In the genomic region with DNA sequence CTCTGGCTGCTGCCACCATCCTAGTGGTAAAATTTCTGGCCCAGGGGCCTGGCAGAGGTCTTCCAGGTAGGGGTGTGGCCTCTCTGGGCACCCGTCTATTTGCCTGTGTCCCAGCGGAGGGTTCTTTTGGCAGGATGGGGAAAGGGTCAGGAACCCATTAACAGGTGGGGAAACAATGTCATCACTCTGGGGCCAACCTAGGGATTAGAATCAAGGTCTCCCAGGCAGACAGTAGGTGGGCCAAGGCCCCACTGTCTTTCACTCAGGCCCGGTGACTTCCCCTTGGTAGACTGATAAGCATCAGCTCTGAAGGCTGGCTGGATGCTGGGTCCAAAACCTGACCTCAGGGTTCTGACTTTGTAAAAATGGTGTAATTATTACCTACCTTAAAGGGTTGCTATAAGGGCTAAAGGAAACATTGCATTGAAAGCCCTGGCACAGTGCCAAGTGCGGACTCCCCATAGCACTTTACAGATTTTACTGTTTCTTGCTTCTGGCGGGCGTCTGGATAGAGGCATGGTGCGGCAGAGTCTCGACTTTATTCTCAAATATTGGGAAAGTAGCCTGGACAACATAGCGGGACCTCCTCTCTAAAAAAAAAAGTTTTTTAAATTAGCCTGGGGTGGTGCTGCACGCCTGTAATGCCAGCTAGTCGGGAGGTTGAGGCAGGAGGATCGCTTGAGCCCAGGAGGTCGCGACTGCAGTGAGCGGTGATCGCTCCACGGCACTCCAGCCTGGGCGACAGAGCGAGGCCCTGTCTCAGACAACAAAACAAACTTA, we compare ENCODE assay signal across 9 cellular contexts. TPM values are rescaled to one million over a fixed set of nuclear protein-coding genes. Genes with fewer than 3 reads are reported as not detected.
DNase-seq lines count a peak whose midpoint lies in the region; ATAC-seq and TF ChIP-seq lines count a peak whose summit lies in the region.
"Had no signal": no experiment of that assay in that cellular context is flagged by ENCODE, and none has a peak within 500 bp of the region (broad histone marks: within the 10 kb centered on the region; RNA-seq: fewer than 3 reads in every experiment).

No MANE protein-coding gene starts in this region.

- H3K4me3 Mint-ChIP-seq in GM23338 (peak overlapping the region; percentile 77), T-helper 17 cell (peak overlapping the region; percentile 90)

- DNase-seq in GM23338 (ENCODE audit: low spot score), result no peak
- no peak for DNase-seq in T-helper 17 cell
- no peak for DNase-seq in hepatocyte (ENCODE audit: low spot score)
- DNase-seq in posterior vena cava (ENCODE audit: low spot score), result peak; percentile 67
- no peak for DNase-seq in activated effector memory CD4-positive, alpha-beta T cell treated with Interleukin-2 at 50 U/mL for 16 hours
- DNase-seq in transverse colon, result no peak
- no peak for DNase-seq in head of caudate nucleus
- DNase-seq: dorsolateral prefrontal cortex, substantia nigra had no signal

- no peak for TF ChIP-seq POLR2A in transverse colon (IDR thresholded peaks at IDR 0.05)

- H3K36me3 ChIP-seq in GM23338 (ENCODE audit: insufficient read depth) (0 out of 2 replicates have a peak, but pooled peaks cover 4% of the 10 kb centered on the region), hepatocyte (replicated peaks; ENCODE audit: insufficient read depth, low read depth) (no peaks in the 10 kb centered on the region), transverse colon (peaks cover 0 to 10% (median 5%) of the 10 kb centered on the region in 4 donors)

- H3K4me3 ChIP-seq in GM23338 (peak overlapping the region; percentile 69), hepatocyte (no peak overlapping the region), transverse colon (peak overlapping the region in 1 of 4 donors; percentile 50)

- peaks cover 8% of the 10 kb centered on the region; the same call in 1 of the 2 replicates for H4K20me1 ChIP-seq in GM23338 (replicated peaks; ENCODE audit: insufficient read depth)
- no peaks in the 10 kb centered on the region for H4K20me1 ChIP-seq in hepatocyte (ENCODE audit: insufficient read depth, poor library complexity, severe bottlenecking)

- H3K9me3 Mint-ChIP-seq in GM23338, result no peaks in the 10 kb centered on the region

- peaks cover 17% of the 10 kb centered on the region for H3K36me3 Mint-ChIP-seq in GM23338 (ENCODE audit: low read depth)
- peaks cover 8% of the 10 kb centered on the region for H3K36me3 Mint-ChIP-seq in T-helper 17 cell (ENCODE audit: low read depth)

- in situ Hi-C loops in transverse colon (cut with MboI; ENCODE audit: low pct_ligation_motif_present in 1 of 4, low pct_unique_long_range_greater_than_20kb in 1 of 4, low sequenced_read_pairs in 3 of 4), result loop anchor here in 2 of 4 donors (25.0 kb wide), 1 partner anchor 90 kb away; no protein-coding TSS in a partner anchor

- H3K9me3 ChIP-seq in T-helper 17 cell (ENCODE audit: control insufficient read depth, low read length, poor library complexity, severe bottlenecking), result no peaks in the 10 kb centered on the region
- H3K9me3 ChIP-seq in hepatocyte (ENCODE audit: low read depth), result no peaks in the 10 kb centered on the region
- no peaks in the 10 kb centered on the region for H3K9me3 ChIP-seq in transverse colon

- peaks cover 36% of the 10 kb centered on the region for H3F3A ChIP-seq in GM23338 (replicated peaks; ENCODE audit: low read depth)

- peak overlapping the region; percentile 98; the same call in 1 of the 2 replicates for H2AFZ ChIP-seq in GM23338
- no peak overlapping the region for H2AFZ ChIP-seq in hepatocyte

- no peak overlapping the region for H3K27ac ChIP-seq in GM23338 (ENCODE audit: low read depth)
- H3K27ac ChIP-seq in hepatocyte, result no peak overlapping the region
- peak overlapping the region in 1 of 4 donors; percentile 8 for H3K27ac ChIP-seq in transverse colon
- H3K27ac ChIP-seq: dorsolateral prefrontal cortex had no signal

- H3K4me1 ChIP-seq in GM23338 (ENCODE audit: insufficient read depth) (peaks cover 40% of the 10 kb centered on the region), hepatocyte (ENCODE audit: insufficient read depth) (peaks cover 37% of the 10 kb centered on the region), transverse colon (peaks cover 19 to 36% (median 32%) of the 10 kb centered on the region in 4 donors)

- no peaks in the 10 kb centered on the region for H3K79me2 ChIP-seq in GM23338 (replicated peaks; ENCODE audit: insufficient read depth)
- H3K79me2 ChIP-seq in hepatocyte, result peaks cover 4% of the 10 kb centered on the region

- H3K4me1 Mint-ChIP-seq in GM23338 (peaks cover 37% of the 10 kb centered on the region), T-helper 17 cell (peaks cover 20% of the 10 kb centered on the region)

- H3K27me3 Mint-ChIP-seq in GM23338 (ENCODE audit: insufficient read depth, low read depth, poor library complexity) (peaks cover 71% of the 10 kb centered on the region), T-helper 17 cell (peaks cover 42% of the 10 kb centered on the region)

- no peak for TF ChIP-seq EP300 in transverse colon (IDR thresholded peaks at IDR 0.05; ENCODE audit: low read depth)

- H3K9me2 ChIP-seq in GM23338 (ENCODE audit: insufficient read depth) (no peaks in the 10 kb centered on the region), hepatocyte (replicated peaks; ENCODE audit: insufficient read depth) (no peaks in the 10 kb centered on the region)

- no peak overlapping the region for H3K27ac Mint-ChIP-seq in GM23338
- no peak overlapping the region for H3K27ac Mint-ChIP-seq in T-helper 17 cell

- H3K4me2 ChIP-seq in GM23338, result peak overlapping the region; percentile 95
- peak overlapping the region; percentile 98 for H3K4me2 ChIP-seq in hepatocyte

- intact Hi-C loops in posterior vena cava (cut with DNase I), result no loop called here
- intact Hi-C loops in transverse colon (cut with DNase I; ENCODE audit: low total_unique reads), result no loop called here
- intact Hi-C loops in head of caudate nucleus (cut with DNase I), result no loop called here

- WGBS in hepatocyte (ENCODE audit: low lambda C conversion rate, missing lambda C conversion rate), result 71% methylated on average over 19 of the region's 19 CpGs
- WGBS in transverse colon (ENCODE audit: low coverage in 1 of 2), 2 donors, result 40 to 79% methylated on average over 3 to 19 of the region's 19 CpGs

- ATAC-seq in GM23338 (no peak), T-helper 17 cell (no peak)

- H3K27me3 ChIP-seq in GM23338 (ENCODE audit: insufficient read depth), result peaks cover 82% of the 10 kb centered on the region
- H3K27me3 ChIP-seq in hepatocyte, result peaks cover 52% of the 10 kb centered on the region
- H3K27me3 ChIP-seq in transverse colon, result peaks cover 42% of the 10 kb centered on the region

- no peak for TF ChIP-seq CTCF in GM23338 (conservative IDR thresholded peaks at IDR 0.05; ENCODE audit: low read depth in 2 of 2)
- TF ChIP-seq CTCF in hepatocyte (IDR thresholded peaks at IDR 0.05; ENCODE audit: poor library complexity), result no peak
- TF ChIP-seq CTCF in transverse colon (IDR thresholded peaks at IDR 0.05), result no peak

TF ChIP-seq in GM23338, 12 proteins besides CTCF, POLR2A, EP300 and RAD21:
- peak; percentile 53 for TF ChIP-seq EZH2 (IDR thresholded peaks at IDR 0.05; ENCODE audit: low read depth, unreplicated experiment)
- no peak for TF ChIP-seq ZNF331 (CRISPR knock-in tag; IDR thresholded peaks at IDR 0.05; ENCODE audit: low read depth)
TF ChIP-seq in GM23338: peak in this region for 1.

RNA-seq across cellular contexts. Expression of gene LBX2, which starts 2.2 kb away (rescaled TPM):
- total RNA-seq in GM23338 (2014; rRNA removed; shearing (Covaris generic)), result 0.24 TPM in 1 of 2 replicates, not detected in the other
- polyA plus RNA-seq in GM23338 (2016; fragmentation: Nextera tagmentation; extraction: Ambion mirVana), result 0.57 and 0.82 TPM in 2 replicates
- under 1 TPM in 1 of 2 donors, not detected in 1; 0.26 TPM for total RNA-seq in T-helper 17 cell
- 2.5 and 3.4 TPM in 2 replicates for total RNA-seq in hepatocyte
- polyA plus RNA-seq in hepatocyte, result 3.1 and 5.2 TPM in 2 replicates
- total RNA-seq in posterior vena cava, result 1 to 10 TPM in 1 of 2 donors, not detected in 1; 1.5 TPM
- 1 to 10 TPM in 2 of 4 donors, under 1 TPM in 1, not detected in 1; 0.80 to 3.8 (median 1.6) TPM for total RNA-seq in transverse colon

RNA-seq across cellular contexts. Expression of gene PCGF1, which starts 10.3 kb away (rescaled TPM):
- 10.9 and 14.3 TPM in 2 replicates for total RNA-seq in GM23338 (2014; rRNA removed; shearing (Covaris generic))
- 13.1 and 13.4 TPM in 2 replicates for polyA plus RNA-seq in GM23338 (2016; fragmentation: Nextera tagmentation; extraction: Ambion mirVana)
- total RNA-seq in T-helper 17 cell, result 10 to 100 TPM; 28.2 to 31.5 TPM
- 10.4 and 10.6 TPM in 2 replicates for total RNA-seq in hepatocyte
- polyA plus RNA-seq in hepatocyte, result 29.0 and 30.2 TPM in 2 replicates
- 10 to 100 TPM; 21.6 to 23.6 TPM for total RNA-seq in posterior vena cava
- 10 to 100 TPM in 3 of 4 donors, 1 to 10 TPM in 1; 3.7 to 23.9 (median 19.3) TPM for total RNA-seq in transverse colon

RNA-seq across cellular contexts. Expression of gene TTC31, which starts 14.3 kb away (rescaled TPM):
- total RNA-seq in GM23338 (2014; rRNA removed; shearing (Covaris generic)), result 29.2 and 29.6 TPM in 2 replicates
- polyA plus RNA-seq in GM23338 (2016; fragmentation: Nextera tagmentation; extraction: Ambion mirVana) (13.1 and 15.8 TPM in 2 replicates), hepatocyte (21.3 and 23.8 TPM in 2 replicates)
- total RNA-seq in T-helper 17 cell (10 to 100 TPM; 32.3 to 36.6 TPM), hepatocyte (19.9 and 25.1 TPM in 2 replicates), posterior vena cava (10 to 100 TPM; 13.2 to 15.0 TPM), transverse colon (10 to 100 TPM; 16.9 to 36.0 (median 32.0) TPM)

RNA-seq across cellular contexts. Expression of gene CCDC142, which starts 14.4 kb away (rescaled TPM):
- 12.3 and 20.5 TPM in 2 replicates for total RNA-seq in GM23338 (2014; rRNA removed; shearing (Covaris generic))
- 5.1 and 5.8 TPM in 2 replicates for polyA plus RNA-seq in GM23338 (2016; fragmentation: Nextera tagmentation; extraction: Ambion mirVana)
- 10 to 100 TPM; 13.7 to 14.7 TPM for total RNA-seq in T-helper 17 cell
- total RNA-seq in hepatocyte, result 11.6 and 15.9 TPM in 2 replicates
- 16.6 and 21.3 TPM in 2 replicates for polyA plus RNA-seq in hepatocyte
- 10 to 100 TPM in 1 of 2 donors, 1 to 10 TPM in 1; 9.9 to 11.2 TPM for total RNA-seq in posterior vena cava
- total RNA-seq in transverse colon, result 10 to 100 TPM; 49.7 to 93.1 (median 71.6) TPM

RNA-seq across cellular contexts. Expression of gene TLX2, which starts 17.1 kb away (rescaled TPM):
- total RNA-seq in GM23338 (2014; rRNA removed; shearing (Covaris generic)), result 0.21 TPM in 1 of 2 replicates, not detected in the other
- polyA plus RNA-seq in GM23338 (2016; fragmentation: Nextera tagmentation; extraction: Ambion mirVana) (0.16 TPM in 1 of 2 replicates, not detected in the other), hepatocyte (not detected in 2 replicates)
- total RNA-seq in T-helper 17 cell (1 to 10 TPM in 1 of 2 donors, under 1 TPM in 1; 0.16 to 1.5 TPM), hepatocyte (not detected in 2 replicates), posterior vena cava (not detected), transverse colon (1 to 10 TPM in 1 of 4 donors, under 1 TPM in 1, not detected in 2; 0.96 to 2.5 TPM)
